Comparison of ENCODE assay signal across 11 cellular contexts in the genomic region with DNA sequence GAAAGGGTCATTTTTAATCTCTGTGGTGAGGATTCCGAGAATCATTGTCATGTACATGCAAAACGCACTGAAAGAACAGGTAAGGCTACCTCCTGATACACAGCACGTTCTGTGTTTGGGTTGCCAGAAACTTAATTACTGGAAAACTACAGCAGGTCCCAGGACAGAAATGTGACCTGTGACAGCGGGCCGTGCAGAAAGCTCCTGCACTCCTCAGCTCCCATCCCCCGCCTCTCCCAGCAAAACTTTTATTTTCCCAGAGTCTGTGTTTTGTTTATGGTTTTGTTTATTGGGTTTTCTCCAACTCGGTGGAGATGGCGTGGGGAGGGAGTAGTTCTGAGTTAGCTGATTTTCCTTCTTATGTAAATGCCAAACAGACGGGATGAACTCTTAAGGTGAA. TPM values are rescaled to one million over a fixed set of nuclear protein-coding genes. Genes with fewer than 3 reads are reported as not detected.
DNase-seq lines count a peak whose midpoint lies in the region; ATAC-seq and TF ChIP-seq lines count a peak whose summit lies in the region.
"Had no signal": no experiment of that assay in that cellular context is flagged by ENCODE, and none has a peak within 500 bp of the region (broad histone marks: within the 10 kb centered on the region; RNA-seq: fewer than 3 reads in every experiment).

No MANE protein-coding gene starts in this region.

- intact Hi-C loops in sigmoid colon (cut with DNase I) = loop anchor here (1.0 kb wide), 1 partner anchor 61 kb away; no protein-coding TSS in a partner anchor

- 70 to 74% methylated on average over 9 of the region's 9 CpGs for WGBS in sigmoid colon, 2 donors

- TF ChIP-seq EP300 in sigmoid colon (IDR thresholded peaks at IDR 0.05) = peak in 1 of 4 donors; percentile 31

- H4K20me1 ChIP-seq in MM.1S (ENCODE audit: insufficient read depth, low read length) = no peaks in the 10 kb centered on the region

- no peaks in the 10 kb centered on the region for H3K27me3 ChIP-seq in iPS-20b (ENCODE audit: insufficient read depth, low read length)
- no peaks in the 10 kb centered on the region for H3K27me3 ChIP-seq in sigmoid colon
- no peaks in the 10 kb centered on the region for H3K27me3 ChIP-seq in MM.1S (replicated peaks; ENCODE audit: insufficient read depth, low read length)

- H3K9ac ChIP-seq in iPS-20b (ENCODE audit: low read depth, low read length) = peak overlapping the region; percentile 67; the same call in 1 of the 2 replicates
- H3K9ac ChIP-seq in MM.1S (ENCODE audit: low read length) = no peak overlapping the region

- H3K4me3 ChIP-seq in astrocyte of the spinal cord (ENCODE audit: low read depth, low read length) (no peak overlapping the region), iPS-20b (ENCODE audit: low read length) (peak overlapping the region; percentile 23), sigmoid colon (peak overlapping the region in 2 of 4 donors; percentile 25 to 28), MM.1S (ENCODE audit: low read length) (no peak overlapping the region)

- no peak overlapping the region for H2AFZ ChIP-seq in MM.1S (ENCODE audit: low read length)

- H3K9me3 ChIP-seq in iPS-20b (ENCODE audit: insufficient read depth, low read depth, low read length) (no peaks in the 10 kb centered on the region), sigmoid colon (no peaks in the 10 kb centered on the region), MM.1S (replicated peaks; ENCODE audit: insufficient read depth, low read length) (no peaks in the 10 kb centered on the region)

- H3K79me2 ChIP-seq in MM.1S (ENCODE audit: low read length) = no peaks in the 10 kb centered on the region

- no peak overlapping the region for H3K4me2 ChIP-seq in MM.1S (ENCODE audit: low read depth, low read length)

- TF ChIP-seq POLR2A in sigmoid colon (IDR thresholded peaks at IDR 0.05) = no peak

- no peaks in the 10 kb centered on the region for H3F3A ChIP-seq in MM.1S (ENCODE audit: insufficient read depth, low read length)

- no peaks in the 10 kb centered on the region for H3K9me2 ChIP-seq in MM.1S (replicated peaks; ENCODE audit: insufficient read depth, low read length)

- in situ Hi-C loops in astrocyte of the spinal cord (cut with HindIII; ENCODE audit: low sequenced_read_pairs) = no loop called here

- peak; percentile 30 for DNase-seq in GM04504 (ENCODE audit: low read depth)
- peak; percentile 29 for DNase-seq in astrocyte of the spinal cord (ENCODE audit: low read depth, low spot score)
- no peak for DNase-seq in sigmoid colon
- no peak for DNase-seq in NCI-H510A (lab: John Stamatoyannopoulos, UW)
- no peak for DNase-seq in MM.1S
- DNase-seq: CD4-positive, CD25-positive, alpha-beta regulatory T cell; H7; stimulated activated CD4-positive, alpha-beta T cell treated with anti-CD3 and anti-CD28 coated beads, Interleukin-4, amount 100 ng/mL, for 24 hours had no signal

- no peak for ATAC-seq in HG03571 (IDR thresholded peaks at IDR 0.05; ENCODE audit: unreplicated experiment)
- ATAC-seq in HG03097 (IDR thresholded peaks at IDR 0.05; ENCODE audit: low FRiP score, unreplicated experiment) = no peak

- TF ChIP-seq CTCF in astrocyte of the spinal cord (IDR thresholded peaks at IDR 0.05; ENCODE audit: low read depth, low read length) (no peak), sigmoid colon (IDR thresholded peaks at IDR 0.05) (no peak), MM.1S (IDR thresholded peaks at IDR 0.05; ENCODE audit: low read length) (no peak)

- H3K4me1 ChIP-seq in iPS-20b (ENCODE audit: insufficient read depth, low read length) = peaks cover 56% of the 10 kb centered on the region
- peaks cover 0 to 66% (median 56%) of the 10 kb centered on the region in 4 donors for H3K4me1 ChIP-seq in sigmoid colon
- H3K4me1 ChIP-seq in MM.1S (ENCODE audit: low read length) = no peaks in the 10 kb centered on the region

- H3K27ac ChIP-seq in iPS-20b (ENCODE audit: low read length) (peak overlapping the region; percentile 21), sigmoid colon (peak overlapping the region; percentile 86 to 92 (median 90)), MM.1S (ENCODE audit: low read length) (no peak overlapping the region)

- H3K36me3 ChIP-seq in iPS-20b (ENCODE audit: insufficient read depth, low read depth, low read length) (no peaks in the 10 kb centered on the region), sigmoid colon (no peaks in the 10 kb centered on the region), MM.1S (replicated peaks; ENCODE audit: insufficient read depth, low read length) (no peaks in the 10 kb centered on the region)

RNA-seq across cellular contexts. Expression of a gene that starts 44.7 kb away (rescaled TPM):
- 1 to 10 TPM; 1.2 to 4.7 (median 2.2) TPM for total RNA-seq in sigmoid colon
- polyA plus RNA-seq in sigmoid colon = 10 to 100 TPM; 12.5 to 28.5 (median 18.6) TPM
- total RNA-seq: CD4-positive, CD25-positive, alpha-beta regulatory T cell had no signal
- polyA plus RNA-seq: CD4-positive, CD25-positive, alpha-beta regulatory T cell had no signal

Comparison
In these comparisons a context has a peak if more than half of its experiments do, and no peak if none do; other contexts are left out.
1. DNase-seq: peak in GM04504 (single experiment) and astrocyte of the spinal cord (single experiment); none in sigmoid colon (single experiment), NCI-H510A (single experiment) and MM.1S (single experiment).